In the genomic region with DNA sequence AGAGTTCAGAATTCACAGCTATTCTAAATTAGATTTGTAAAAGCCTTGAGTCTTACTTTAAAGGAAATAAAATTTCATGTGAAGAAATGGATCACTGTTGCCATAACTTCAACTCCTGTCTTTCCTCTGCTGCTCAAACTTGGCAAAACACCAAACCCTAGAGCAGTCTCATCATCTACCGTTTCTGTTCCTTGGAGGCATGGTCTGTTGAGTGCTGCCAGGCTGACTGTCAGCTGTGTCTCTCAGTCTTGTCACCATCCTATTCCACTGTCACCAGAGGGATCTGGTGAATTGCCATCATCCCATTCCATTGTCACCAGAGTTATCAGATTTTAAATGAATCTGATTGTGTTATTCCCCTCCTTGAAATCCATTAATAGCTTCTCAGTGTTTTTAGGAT, we compare ENCODE assay signal across 15 cellular contexts. TPM values are rescaled to one million over a fixed set of nuclear protein-coding genes. Genes with fewer than 3 reads are reported as not detected.
A peak's percentile ranks its signal among the peaks of the same experiment; 100 is the strongest.
DNase-seq lines count a peak whose midpoint lies in the region; ATAC-seq, FAIRE-seq and TF ChIP-seq lines count a peak whose summit lies in the region.
"Had no signal": no experiment of that assay in that cellular context is flagged by ENCODE, and none has a peak within 500 bp of the region (broad histone marks: within the 10 kb centered on the region; RNA-seq: fewer than 3 reads in every experiment).

No MANE protein-coding gene starts in this region.

- H3K27ac ChIP-seq in HepG2 (ENCODE audit: extremely low read length, insufficient read depth, low read length) = no peak overlapping the region
- no peak overlapping the region for H3K27ac ChIP-seq in hepatocyte
- H3K27ac ChIP-seq: esophagus muscularis mucosa, HL-60 had no signal

- no peak for FAIRE-seq in HepG2 (lab: Jason Lieb, UNC)

- peaks cover 65 to 79% (median 78%) of the 10 kb centered on the region in 3 donors for H3K4me1 Mint-ChIP-seq in T-cell

- TF ChIP-seq EP300 in HepG2 (IDR thresholded peaks at IDR 0.05; ENCODE audit: low read depth in 2 of 2, low read length in 2 of 2) (no peak), HepG2 (CRISPR knock-in tag; IDR thresholded peaks at IDR 0.05; ENCODE audit: borderline replicate concordance) (no peak)

- no peak overlapping the region for H2AFZ ChIP-seq in HepG2 (ENCODE audit: low read length)
- no peak overlapping the region for H2AFZ ChIP-seq in hepatocyte

- TF ChIP-seq CTCF in HepG2 (CRISPR knock-in tag; IDR thresholded peaks at IDR 0.05) (no peak), hepatocyte (IDR thresholded peaks at IDR 0.05; ENCODE audit: poor library complexity) (no peak)

- H3K79me2 ChIP-seq in HepG2 (ENCODE audit: insufficient read depth, low read length) (no peaks in the 10 kb centered on the region), hepatocyte (peaks cover 4% of the 10 kb centered on the region)

- no peaks in the 10 kb centered on the region for H3K9me2 ChIP-seq in hepatocyte (replicated peaks; ENCODE audit: insufficient read depth)

- H3K4me1 ChIP-seq in HepG2 (ENCODE audit: insufficient read depth, low read length) (no peaks in the 10 kb centered on the region), hepatocyte (ENCODE audit: insufficient read depth) (no peaks in the 10 kb centered on the region)

- no peak overlapping the region for H3K4me3 ChIP-seq in HepG2 (replicated peaks in 1 of 3; ENCODE audit: insufficient read depth in 1 of 3, low read depth in 2 of 3, low read length in 3 of 3)
- no peak overlapping the region for H3K4me3 ChIP-seq in hepatocyte
- H3K4me3 ChIP-seq: esophagus muscularis mucosa had no signal

- H3K36me3 Mint-ChIP-seq in T-cell = peaks cover 25% of the 10 kb centered on the region

- TF ChIP-seq POLR2A in HepG2 (IDR thresholded peaks at IDR 0.05; ENCODE audit: insufficient read depth in 1 of 2, low read depth in 2 of 2, low read length in 2 of 2) = no peak

- no peaks in the 10 kb centered on the region for H3K9me3 Mint-ChIP-seq in T-cell
- H3K9me3 Mint-ChIP-seq: neural crest cell had no signal

- H3K4me2 ChIP-seq in HepG2 (ENCODE audit: low read depth, low read length) = no peak overlapping the region
- no peak overlapping the region for H3K4me2 ChIP-seq in hepatocyte

- CTCF ChIA-PET in T-cell (lab: Charles Lee) (interaction anchor here (0.6 to 1.8 kb wide), 5 partner anchors 15 to 63 kb away, joined by 3 to 9 read pairs (median 3); no protein-coding TSS in a partner anchor), HepG2 (lab: Yijun Ruan, JAX; ENCODE audit: low intra/inter-chr PET ratio, low total read pairs) (no interaction called here)

- peak overlapping the region in 1 of 3 donors; percentile 4 for H3K4me3 Mint-ChIP-seq in T-cell
- H3K4me3 Mint-ChIP-seq: neural crest cell had no signal

- in situ Hi-C loops in HepG2 (cut with HindIII; ENCODE audit: extremely low pct_ligation_motif_present, low pct_unique_long_range_greater_than_20kb) = no loop called here

- H3K27ac Mint-ChIP-seq in T-cell = peak overlapping the region; percentile 7 to 45

- WGBS in HepG2 (ENCODE audit: low lambda C conversion rate) = 94% methylated on average over 1 of the region's 1 CpG
- 56% methylated on average over 1 of the region's 1 CpG for WGBS in hepatocyte (ENCODE audit: low lambda C conversion rate, missing lambda C conversion rate)

- H3K9ac ChIP-seq in HepG2 (ENCODE audit: insufficient read depth, low read depth, low read length) = no peak overlapping the region

- DNase-seq in AG20443 (ENCODE audit: low spot score) = peak; percentile 18
- peak; percentile 7 for DNase-seq in Daoy (ENCODE audit: low read depth)
- peak in 2 of 34 experiments; percentile 7 for DNase-seq in T-cell
- DNase-seq in iris pigment epithelial cell (ENCODE audit: low read depth) = peak; percentile 49
- DNase-seq in HepG2 (ENCODE audit: low spot score) = no peak
- DNase-seq in mesenteric fat pad (ENCODE audit: low spot score) = no peak
- no peak for DNase-seq in hepatocyte (ENCODE audit: low spot score)
- DNase-seq: activated T-cell treated with anti-CD3 and anti-CD28 coated beads for 4 hours, islet precursor cell, NCI-H1092 treated with DMSO at 0.1 percent for 48 hours, T-helper 2 cell had no signal

- H4K20me1 ChIP-seq in HepG2 (ENCODE audit: insufficient read depth, low read length) (no peaks in the 10 kb centered on the region), hepatocyte (ENCODE audit: insufficient read depth, poor library complexity, severe bottlenecking) (no peaks in the 10 kb centered on the region)

- H3K9me3 ChIP-seq in HepG2 (ENCODE audit: low read length) (no peaks in the 10 kb centered on the region), hepatocyte (ENCODE audit: low read depth) (no peaks in the 10 kb centered on the region)
- H3K9me3 ChIP-seq: esophagus muscularis mucosa had no signal

- TF ChIP-seq RAD21 in HepG2 (CRISPR knock-in tag; IDR thresholded peaks at IDR 0.05) = no peak

- intact Hi-C loops in HepG2 (cut with micrococcal nuclease; ENCODE audit: unreplicated experiment) = no loop called here

- no TSS peak for BruUV-seq in HepG2 (replicated peaks; lab: Mats Ljungman, UMichigan)

- ATAC-seq in T-cell (replicated peaks in 1 of 4) (peak in 3 of 4 experiments; percentile 32 to 54 (median 33)), HepG2 (no peak), GM21390 (IDR thresholded peaks at IDR 0.05; ENCODE audit: unreplicated experiment) (no peak)

- H3K36me3 ChIP-seq in HepG2 (replicated peaks in 1 of 2; ENCODE audit: control insufficient read depth in 1 of 2, insufficient read depth in 2 of 2, low read length in 2 of 2) (peaks cover 0 to 6% of the 10 kb centered on the region in 2 experiments; a peak in 1 of 5 replicates), hepatocyte (replicated peaks; ENCODE audit: insufficient read depth, low read depth) (no peaks in the 10 kb centered on the region)

- H3K27me3 ChIP-seq in HepG2 (ENCODE audit: control insufficient read depth in 1 of 2, insufficient read depth in 2 of 2, low read length in 2 of 2) = no peaks in the 10 kb centered on the region
- H3K27me3 ChIP-seq in hepatocyte = no peaks in the 10 kb centered on the region
- H3K27me3 ChIP-seq: esophagus muscularis mucosa had no signal

- POLR2A ChIA-PET in T-cell (lab: Charles Lee) = interaction anchor here in 1 of 2 donors (0.7 to 0.9 kb wide), 3 partner anchors 39 to 55 kb away, joined by 3 to 7 read pairs (median 6); no protein-coding TSS in a partner anchor
- POLR2A ChIA-PET in HepG2 (lab: Yijun Ruan, JAX) = no interaction called here

- no peaks in the 10 kb centered on the region for H3K27me3 Mint-ChIP-seq in T-cell

TF ChIP-seq in HepG2, 621 proteins besides CTCF, POLR2A, EP300 and RAD21:
- TF ChIP-seq ZNF713 (CRISPR knock-in tag; IDR thresholded peaks at IDR 0.05) (no peak), TGIF2 (CRISPR knock-in tag; IDR thresholded peaks at IDR 0.05) (no peak), ZNF3 (CRISPR knock-in tag; IDR thresholded peaks at IDR 0.05) (no peak), ZNF672 (CRISPR knock-in tag; IDR thresholded peaks at IDR 0.05) (no peak)

RNA-seq across cellular contexts. Expression of a gene that starts 55.6 kb away (rescaled TPM):
- 15.3 and 38.9 TPM in 2 replicates for total RNA-seq in Daoy (2014; rRNA removed; shearing (Covaris generic))
- 10 to 100 TPM; 67.9 to 98.7 (median 75.2) TPM for total RNA-seq in T-cell
- total RNA-seq in HepG2 (2016; rRNA removed; fragmentation: Illumina TruSeq; extraction: Trizol) = 8.2 and 19.3 TPM in 2 replicates
- 3.5 and 6.1 TPM in 2 replicates for total RNA-seq in HepG2 (2016; cell fraction: cytosol; rRNA removed; fragmentation: Illumina TruSeq; extraction: Trizol; ENCODE audit: low read depth)
- 9.9 and 21.5 TPM in 2 replicates for total RNA-seq in HepG2 (2016; cell fraction: insoluble cytoplasmic fraction; rRNA removed; fragmentation: Illumina TruSeq; extraction: Trizol)
- 6.0 and 6.1 TPM in 2 replicates for total RNA-seq in HepG2 (2016; cell fraction: membrane; rRNA removed; fragmentation: Illumina TruSeq; extraction: Trizol)
- 33.3 and 39.0 TPM in 2 replicates for total RNA-seq in HepG2 (2016; cell fraction: nucleus; rRNA removed; fragmentation: Illumina TruSeq; extraction: Trizol)
- polyA plus RNA-seq in HepG2 (2011; rRNA removed) = 19.4 and 22.3 TPM in 2 replicates
- polyA plus RNA-seq in HepG2 (2011; cell fraction: cytosol; rRNA removed) = 7.8 and 10.6 TPM in 2 replicates
- polyA plus RNA-seq in HepG2 (2011; cell fraction: nucleus; rRNA removed) = 48.3 and 53.9 TPM in 2 replicates
- 15.2 and 16.9 TPM in 2 replicates for polyA plus RNA-seq in HepG2 (2012)
- 2.1 and 3.3 TPM in 2 replicates for polyA plus RNA-seq in HepG2 (2016; cell fraction: cytosol; fragmentation: Illumina TruSeq; extraction: Trizol; ENCODE audit: low read depth)
- polyA plus RNA-seq in HepG2 (2016; cell fraction: insoluble cytoplasmic fraction; fragmentation: Illumina TruSeq; extraction: Trizol; ENCODE audit: low read depth) = 7.2 and 7.9 TPM in 2 replicates
- polyA plus RNA-seq in HepG2 (2016; cell fraction: membrane; fragmentation: Illumina TruSeq; extraction: Trizol; ENCODE audit: low read depth) = 3.2 and 4.3 TPM in 2 replicates
- polyA plus RNA-seq in HepG2 (2016; cell fraction: nucleus; fragmentation: Illumina TruSeq; extraction: Trizol; ENCODE audit: insufficient read depth, low read depth) = 47.5 and 50.9 TPM in 2 replicates
- 26.2 and 31.6 TPM in 2 replicates for polyA minus RNA-seq in HepG2 (2011; rRNA and poly(A)+ RNA removed; ENCODE audit: low replicate concordance)
- polyA minus RNA-seq in HepG2 (2011; cell fraction: cytosol; rRNA and poly(A)+ RNA removed) = 6.8 and 8.5 TPM in 2 replicates
- polyA minus RNA-seq in HepG2 (2011; cell fraction: nucleus; rRNA and poly(A)+ RNA removed) = 42.7 and 42.8 TPM in 2 replicates
- total RNA-seq in mesenteric fat pad = 22.5 TPM
- 16.5 and 17.0 TPM in 2 replicates for total RNA-seq in hepatocyte
- polyA plus RNA-seq in hepatocyte = 12.2 and 13.2 TPM in 2 replicates

Comparison
In these comparisons a context has a peak if more than half of its experiments do, and no peak if none do; other contexts are left out.
1. DNase-seq: peak in AG20443 (single experiment), Daoy (single experiment) and iris pigment epithelial cell (single experiment); none in HepG2 (single experiment), mesenteric fat pad (single experiment) and hepatocyte (single experiment).
2. ATAC-seq: peak in T-cell (3 of 4); none in HepG2 (single experiment) and GM21390 (single experiment).